1 cellular context compared by ENCODE assay signal in genomic region chr16:68079616-68080344, GRCh38.
TF ChIP-seq lines count a peak whose summit lies in the region.

No MANE protein-coding gene starts in this region.

TF ChIP-seq in HepG2, 621 proteins besides CTCF, POLR2A, EP300 and RAD21 (continued from another document and continues in another):
- peak; percentile 76; the same call in 1 of the 2 replicates for TF ChIP-seq ZNF639 (CRISPR knock-in tag; conservative IDR thresholded peaks at IDR 0.05)
- no peak for TF ChIP-seq ZNF10 (CRISPR knock-in tag; IDR thresholded peaks at IDR 0.05; ENCODE audit: borderline replicate concordance, low read depth)
- no peak for TF ChIP-seq ZNF784 (CRISPR knock-in tag; IDR thresholded peaks at IDR 0.05; ENCODE audit: borderline replicate concordance)
- peak; percentile 95 for TF ChIP-seq MTA1 (CRISPR knock-in tag; IDR thresholded peaks at IDR 0.05; ENCODE audit: borderline replicate concordance)
- TF ChIP-seq FOXJ3 (CRISPR knock-in tag; IDR thresholded peaks at IDR 0.05; ENCODE audit: borderline replicate concordance): peak; percentile 96
- TF ChIP-seq MTERF4 (CRISPR knock-in tag; IDR thresholded peaks at IDR 0.05): no peak
- peak; percentile 10; the same call in 1 of the 2 replicates for TF ChIP-seq NCOA1 (CRISPR knock-in tag; IDR thresholded peaks at IDR 0.05)
- TF ChIP-seq ZXDC (CRISPR knock-in tag; IDR thresholded peaks at IDR 0.05): peak; percentile 98
- peak; percentile 94 for TF ChIP-seq ZFX (CRISPR knock-in tag; IDR thresholded peaks at IDR 0.05; ENCODE audit: low read depth)
- TF ChIP-seq NFYB (CRISPR knock-in tag; IDR thresholded peaks at IDR 0.05): no peak
- TF ChIP-seq SRSF4 (IDR thresholded peaks at IDR 0.05; ENCODE audit: low read depth, low read length, poor library complexity, severe bottlenecking): no peak
- no peak for TF ChIP-seq ZSCAN29 (CRISPR knock-in tag; conservative IDR thresholded peaks at IDR 0.05)
- TF ChIP-seq ZNF644 (CRISPR knock-in tag; IDR thresholded peaks at IDR 0.05; ENCODE audit: low read depth): 0 out of 2 replicates have a peak, but pooled peaks have one; percentile 12
- TF ChIP-seq CENPX (CRISPR knock-in tag; IDR thresholded peaks at IDR 0.05): no peak
- TF ChIP-seq POLR2G (IDR thresholded peaks at IDR 0.05; ENCODE audit: low read depth, low read length): peak; percentile 96
- TF ChIP-seq ZFP37 (CRISPR knock-in tag; IDR thresholded peaks at IDR 0.05; ENCODE audit: borderline replicate concordance): peak; percentile 89
- TF ChIP-seq PCBP2 (optimal IDR thresholded peaks at IDR 0.05; ENCODE audit: low read depth, low read length, poor library complexity, severe bottlenecking): no peak
- TF ChIP-seq ERF (CRISPR knock-in tag; IDR thresholded peaks at IDR 0.05): peak; percentile 98
- peak; percentile 84 for TF ChIP-seq KDM2A (CRISPR knock-in tag; IDR thresholded peaks at IDR 0.05; ENCODE audit: borderline replicate concordance, low read depth)
- peak; percentile 89 for TF ChIP-seq FOXC1 (CRISPR knock-in tag; IDR thresholded peaks at IDR 0.05; ENCODE audit: borderline replicate concordance)
- TF ChIP-seq ZNF674 (CRISPR knock-in tag; IDR thresholded peaks at IDR 0.05; ENCODE audit: low read depth): no peak; the same call in 1 of the 2 replicates
- TF ChIP-seq ARID3A (IDR thresholded peaks at IDR 0.05; ENCODE audit: low read depth, low read length): no peak
- TF ChIP-seq ZBTB21 (CRISPR knock-in tag; IDR thresholded peaks at IDR 0.05): no peak
- TF ChIP-seq THRA (CRISPR knock-in tag; IDR thresholded peaks at IDR 0.05; ENCODE audit: borderline replicate concordance): peak; percentile 87
- peak; percentile 96; the same call in 1 of the 2 replicates for TF ChIP-seq ZNF878 (CRISPR knock-in tag; IDR thresholded peaks at IDR 0.05)
- TF ChIP-seq CHD2 (IDR thresholded peaks at IDR 0.05; ENCODE audit: low read depth, low read length): peak; percentile 20; the same call in 1 of the 2 replicates
- no peak for TF ChIP-seq TCF7L2 (IDR thresholded peaks at IDR 0.05; ENCODE audit: low read depth, low read length)
- TF ChIP-seq PHF20 (CRISPR knock-in tag; IDR thresholded peaks at IDR 0.05): no peak; the same call in 1 of the 2 replicates
- TF ChIP-seq U2AF1 (optimal IDR thresholded peaks at IDR 0.05; ENCODE audit: low read depth, low read length): peak; percentile 83
- TF ChIP-seq IKZF1 (IDR thresholded peaks at IDR 0.05): no peak
- no peak for TF ChIP-seq NPAS2 (CRISPR knock-in tag; IDR thresholded peaks at IDR 0.05; ENCODE audit: borderline replicate concordance)
- TF ChIP-seq SPEN (CRISPR knock-in tag; IDR thresholded peaks at IDR 0.05; ENCODE audit: low read depth): peak; percentile 92
- TF ChIP-seq SNAI1 (CRISPR knock-in tag; IDR thresholded peaks at IDR 0.05; ENCODE audit: borderline replicate concordance): no peak
- peak; percentile 80; the same call in 1 of the 2 replicates for TF ChIP-seq HOXD1 (CRISPR knock-in tag; IDR thresholded peaks at IDR 0.05)
- no peak for TF ChIP-seq MLXIP (CRISPR knock-in tag; IDR thresholded peaks at IDR 0.05; ENCODE audit: borderline replicate concordance)
- TF ChIP-seq IRX3 (CRISPR knock-in tag; IDR thresholded peaks at IDR 0.05; ENCODE audit: borderline replicate concordance, low read depth): peak; percentile 84
- no peak for TF ChIP-seq MATR3 (CRISPR knock-in tag; IDR thresholded peaks at IDR 0.05)
- peak; percentile 95 for TF ChIP-seq IKZF5 (CRISPR knock-in tag; IDR thresholded peaks at IDR 0.05)
- TF ChIP-seq ZBTB4 (CRISPR knock-in tag; IDR thresholded peaks at IDR 0.05; ENCODE audit: borderline replicate concordance): peak; percentile 71; the same call in 1 of the 2 replicates
- peak; percentile 17; the same call in 1 of the 2 replicates for TF ChIP-seq CEBPB (IDR thresholded peaks at IDR 0.05; ENCODE audit: borderline replicate concordance, low read depth, low read length)
- peak; percentile 85 for TF ChIP-seq ZNF430 (CRISPR knock-in tag; IDR thresholded peaks at IDR 0.05)
- no peak for TF ChIP-seq ZNF34 (CRISPR knock-in tag; IDR thresholded peaks at IDR 0.05; ENCODE audit: borderline replicate concordance)
- peak; percentile 96; the same call in 1 of the 2 replicates for TF ChIP-seq THYN1 (CRISPR knock-in tag; IDR thresholded peaks at IDR 0.05; ENCODE audit: borderline replicate concordance, low read depth)
- TF ChIP-seq KDM1A (CRISPR knock-in tag; IDR thresholded peaks at IDR 0.05): peak; percentile 29; the same call in 1 of the 2 replicates
- TF ChIP-seq MYPOP (CRISPR knock-in tag; IDR thresholded peaks at IDR 0.05): peak; percentile 83
- peak; percentile 86; the same call in 1 of the 2 replicates for TF ChIP-seq HMG20B (CRISPR knock-in tag; conservative IDR thresholded peaks at IDR 0.05)
- TF ChIP-seq HNRNPLL (IDR thresholded peaks at IDR 0.05; ENCODE audit: low read depth, low read length, poor library complexity, severe bottlenecking): peak; percentile 15
- TF ChIP-seq HOXA7 (CRISPR knock-in tag; IDR thresholded peaks at IDR 0.05): no peak
